19 cellular contexts compared by ENCODE assay signal in the genomic region with DNA sequence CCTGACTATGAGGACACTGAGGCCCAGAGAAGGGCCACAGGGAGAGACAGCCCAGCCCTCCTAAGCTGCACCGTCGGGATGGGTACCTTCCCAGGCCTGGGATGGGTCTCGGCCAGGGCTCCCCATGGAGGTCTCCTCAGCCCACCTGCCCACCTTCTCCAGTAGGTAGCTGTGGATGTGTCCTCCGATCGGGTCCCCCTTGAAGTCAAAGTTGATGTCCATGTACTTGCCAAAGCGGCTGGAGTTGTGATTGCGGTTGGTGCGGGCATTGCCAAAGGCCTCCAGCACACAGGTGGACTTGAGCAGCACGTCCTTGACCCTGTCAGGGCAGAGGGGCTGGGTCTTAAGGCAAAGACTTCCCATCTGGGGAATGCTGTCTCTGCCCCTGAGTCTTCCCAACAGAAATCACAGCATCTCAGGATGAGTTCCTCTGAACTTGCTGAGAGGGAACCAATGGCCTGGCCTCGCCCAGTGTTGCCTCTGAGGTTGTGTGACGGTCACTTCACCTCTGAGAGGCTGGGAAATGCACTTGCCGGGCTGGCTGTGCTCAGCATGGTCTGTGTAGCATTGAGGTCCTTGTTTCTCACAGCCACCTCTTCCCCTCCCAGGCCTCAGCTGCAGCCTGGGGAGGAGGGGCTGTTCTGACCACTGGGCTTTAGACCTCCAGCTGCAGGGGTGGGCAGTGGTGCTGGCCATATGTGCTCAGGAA. TPM values are rescaled to one million over a fixed set of nuclear protein-coding genes. Genes with fewer than 3 reads are reported as not detected.
DNase-seq lines count a peak whose midpoint lies in the region; ATAC-seq and TF ChIP-seq lines count a peak whose summit lies in the region.
"Had no signal": no experiment of that assay in that cellular context is flagged by ENCODE, and none has a peak within 500 bp of the region (broad histone marks: within the 10 kb centered on the region; RNA-seq: fewer than 3 reads in every experiment).

No MANE protein-coding gene starts in this region.

- TF ChIP-seq CTCF in CD14-positive monocyte (IDR thresholded peaks at IDR 0.05) (no peak), osteocyte (IDR thresholded peaks at IDR 0.05) (no peak)
- TF ChIP-seq CTCF in activated CD8-positive, alpha-beta T cell treated with anti-CD3 and anti-CD28 coated beads for 36 hours (IDR thresholded peaks at IDR 0.05): no peak

- intact Hi-C loops in CD14-positive monocyte (cut with micrococcal nuclease): loop anchor here (5.0 to 10.0 kb wide), 3 partner anchors 49 to 159 kb away; partner anchors contain the start of gene TBRG4 (in 1 of the 2)
- intact Hi-C loops in activated CD8-positive, alpha-beta T cell treated with anti-CD3 and anti-CD28 coated beads for 36 hours (cut with micrococcal nuclease): no loop called here
- intact Hi-C loops in naive thymus-derived CD4-positive, alpha-beta T cell (cut with micrococcal nuclease): loop anchor here in 1 of 2 donors (5.0 kb wide), 6 partner anchors 128 to 893 kb away; partner anchors contain the start of genes H2AZ2, POLM, PPIA and TMED4

- ATAC-seq in activated CD8-positive, alpha-beta T cell treated with anti-CD3 and anti-CD28 coated beads for 36 hours: no peak
- no peak for ATAC-seq in naive thymus-derived CD4-positive, alpha-beta T cell
- no peak for ATAC-seq in GM18870 (IDR thresholded peaks at IDR 0.05; ENCODE audit: unreplicated experiment)
- ATAC-seq: Panc1 had no signal

- peaks cover 62 to 72% of the 10 kb centered on the region in 2 donors for H3K36me3 Mint-ChIP-seq in CD14-positive monocyte
- H3K36me3 Mint-ChIP-seq in CD8-positive, alpha-beta memory T cell: peaks cover 0 to 75% (median 0%) of the 10 kb centered on the region in 3 donors
- peaks cover 85% of the 10 kb centered on the region for H3K36me3 Mint-ChIP-seq in activated CD8-positive, alpha-beta T cell treated with anti-CD3 and anti-CD28 coated beads for 36 hours (ENCODE audit: low read depth)
- H3K36me3 Mint-ChIP-seq in naive thymus-derived CD4-positive, alpha-beta T cell: peaks cover 0 to 46% (median 4%) of the 10 kb centered on the region in 5 donors
- H3K36me3 Mint-ChIP-seq in osteocyte (ENCODE audit: unreplicated experiment): no peaks in the 10 kb centered on the region
- H3K36me3 Mint-ChIP-seq: brain had no signal

- no peaks in the 10 kb centered on the region for H3K9me3 ChIP-seq in CD8-positive, alpha-beta memory T cell (ENCODE audit: low read length)
- H3K9me3 ChIP-seq in naive thymus-derived CD4-positive, alpha-beta T cell (ENCODE audit: control insufficient read depth in 2 of 3, low read length in 3 of 3): no peaks in the 10 kb centered on the region

- no peak overlapping the region for H3K4me3 Mint-ChIP-seq in CD14-positive monocyte
- H3K4me3 Mint-ChIP-seq in CD8-positive, alpha-beta memory T cell: peak overlapping the region in 4 of 7 donors; percentile 19 to 59 (median 26)
- peak overlapping the region; percentile 100 for H3K4me3 Mint-ChIP-seq in activated CD8-positive, alpha-beta T cell treated with anti-CD3 and anti-CD28 coated beads for 36 hours
- peak overlapping the region in 3 of 10 donors; percentile 20 to 100 (median 97) for H3K4me3 Mint-ChIP-seq in naive thymus-derived CD4-positive, alpha-beta T cell
- H3K4me3 Mint-ChIP-seq in osteocyte (ENCODE audit: unreplicated experiment): no peak overlapping the region
- H3K4me3 Mint-ChIP-seq: brain had no signal

- H3K27ac Mint-ChIP-seq in CD14-positive monocyte: peak overlapping the region; percentile 80 to 100 (median 99)
- peak overlapping the region; percentile 33 to 96 (median 87) for H3K27ac Mint-ChIP-seq in CD8-positive, alpha-beta memory T cell
- peak overlapping the region; percentile 100 for H3K27ac Mint-ChIP-seq in activated CD8-positive, alpha-beta T cell treated with anti-CD3 and anti-CD28 coated beads for 36 hours
- H3K27ac Mint-ChIP-seq in naive thymus-derived CD4-positive, alpha-beta T cell: peak overlapping the region in 7 of 9 donors; percentile 18 to 96 (median 61)
- no peak overlapping the region for H3K27ac Mint-ChIP-seq in osteocyte (ENCODE audit: unreplicated experiment)
- H3K27ac Mint-ChIP-seq: progenitor cell of endocrine pancreas had no signal

- H3K4me3 ChIP-seq in CD8-positive, alpha-beta memory T cell (ENCODE audit: low read length): no peak overlapping the region
- no peak overlapping the region for H3K4me3 ChIP-seq in naive thymus-derived CD4-positive, alpha-beta T cell (ENCODE audit: low read length)
- H3K4me3 ChIP-seq: coronary artery, SK-N-MC, skin epidermis had no signal

- peaks cover 0 to 6% (median 0%) of the 10 kb centered on the region in 3 donors for H3K27me3 Mint-ChIP-seq in CD14-positive monocyte (ENCODE audit: low read depth in 3 of 3)
- no peaks in the 10 kb centered on the region for H3K27me3 Mint-ChIP-seq in CD8-positive, alpha-beta memory T cell
- H3K27me3 Mint-ChIP-seq in activated CD8-positive, alpha-beta T cell treated with anti-CD3 and anti-CD28 coated beads for 36 hours: no peaks in the 10 kb centered on the region
- no peaks in the 10 kb centered on the region for H3K27me3 Mint-ChIP-seq in naive thymus-derived CD4-positive, alpha-beta T cell
- no peaks in the 10 kb centered on the region for H3K27me3 Mint-ChIP-seq in osteocyte (ENCODE audit: unreplicated experiment)
- H3K27me3 Mint-ChIP-seq: brain, progenitor cell of endocrine pancreas had no signal

- H3K4me1 ChIP-seq in CD8-positive, alpha-beta memory T cell (ENCODE audit: insufficient read depth, low read length): peaks cover 68% of the 10 kb centered on the region
- peaks cover 42 to 58% of the 10 kb centered on the region in 2 donors for H3K4me1 ChIP-seq in naive thymus-derived CD4-positive, alpha-beta T cell (ENCODE audit: control insufficient read depth in 2 of 2, insufficient read depth in 2 of 2, low read length in 2 of 2)

- no peaks in the 10 kb centered on the region for H3K27me3 ChIP-seq in CD8-positive, alpha-beta memory T cell (ENCODE audit: insufficient read depth, low read length, poor library complexity, severe bottlenecking)
- no peaks in the 10 kb centered on the region for H3K27me3 ChIP-seq in naive thymus-derived CD4-positive, alpha-beta T cell (ENCODE audit: control insufficient read depth in 2 of 2, insufficient read depth in 2 of 2, low read length in 2 of 2)

- H3K4me1 Mint-ChIP-seq in CD14-positive monocyte (peaks cover 41% of the 10 kb centered on the region), osteocyte (ENCODE audit: unreplicated experiment) (peaks cover 27% of the 10 kb centered on the region)
- H3K4me1 Mint-ChIP-seq in CD8-positive, alpha-beta memory T cell: peaks cover 42 to 81% (median 45%) of the 10 kb centered on the region in 3 donors
- H3K4me1 Mint-ChIP-seq in activated CD8-positive, alpha-beta T cell treated with anti-CD3 and anti-CD28 coated beads for 36 hours (ENCODE audit: low read depth): peaks cover 44% of the 10 kb centered on the region
- H3K4me1 Mint-ChIP-seq in naive thymus-derived CD4-positive, alpha-beta T cell: peaks cover 43 to 76% (median 51%) of the 10 kb centered on the region in 7 donors

- POLR2A ChIA-PET in CD8-positive, alpha-beta memory T cell (lab: Charles Lee): interaction anchor here (0.7 to 1.9 kb wide), 4 partner anchors 26 to 91 kb away, joined by 3 to 5 read pairs (median 3); partner anchors contain the start of gene PURB
- POLR2A ChIA-PET in activated CD8-positive, alpha-beta T cell treated with anti-CD3 and anti-CD28 coated beads for 36 hours (lab: Charles Lee): interaction anchor here (1.1 to 16.8 kb wide), 6 partner anchors 10 to 160 kb away, joined by 3 to 328 read pairs (median 68); partner anchors contain the start of gene CCM2
- POLR2A ChIA-PET in naive thymus-derived CD4-positive, alpha-beta T cell (lab: Charles Lee): interaction anchor here (0.7 to 19.9 kb wide), 7 partner anchors 9 to 162 kb away, joined by 4 to 309 read pairs (median 10); partner anchors contain the start of gene CCM2

- no peaks in the 10 kb centered on the region for H3K9me3 Mint-ChIP-seq in CD14-positive monocyte
- no peaks in the 10 kb centered on the region for H3K9me3 Mint-ChIP-seq in CD8-positive, alpha-beta memory T cell
- no peaks in the 10 kb centered on the region for H3K9me3 Mint-ChIP-seq in activated CD8-positive, alpha-beta T cell treated with anti-CD3 and anti-CD28 coated beads for 36 hours
- H3K9me3 Mint-ChIP-seq in naive thymus-derived CD4-positive, alpha-beta T cell: no peaks in the 10 kb centered on the region
- no peaks in the 10 kb centered on the region for H3K9me3 Mint-ChIP-seq in osteocyte (ENCODE audit: unreplicated experiment)
- H3K9me3 Mint-ChIP-seq: brain had no signal

- H3K27ac ChIP-seq in CD8-positive, alpha-beta memory T cell (ENCODE audit: low read depth, low read length): no peak overlapping the region
- H3K27ac ChIP-seq in naive thymus-derived CD4-positive, alpha-beta T cell (ENCODE audit: low read depth, low read length): peak overlapping the region; percentile 83
- H3K27ac ChIP-seq: C4-2B, coronary artery, epithelial cell of prostate, SK-N-MC had no signal

- DNase-seq in CD14-positive monocyte (ENCODE audit: low spot score) (no peak), osteocyte (ENCODE audit: extremely low spot score, unreplicated experiment) (no peak)
- no peak for DNase-seq in CD8-positive, alpha-beta memory T cell
- no peak for DNase-seq in activated CD8-positive, alpha-beta T cell treated with anti-CD3 and anti-CD28 coated beads for 36 hours
- no peak for DNase-seq in naive thymus-derived CD4-positive, alpha-beta T cell
- no peak for DNase-seq in stimulated activated naive CD4-positive, alpha-beta T cell (lab: John Stamatoyannopoulos, UW)
- DNase-seq: activated naive CD4-positive, alpha-beta T cell treated with Interleukin-2 at 50 U/mL for 16 hours; HCEC 1CT; trophoblast cell had no signal

- CTCF ChIA-PET in CD8-positive, alpha-beta memory T cell (lab: Charles Lee): interaction anchor here (1.2 to 8.3 kb wide), 6 partner anchors 11 to 160 kb away, joined by 3 to 117 read pairs (median 36); partner anchors contain the start of gene CCM2
- CTCF ChIA-PET in activated CD8-positive, alpha-beta T cell treated with anti-CD3 and anti-CD28 coated beads for 36 hours (lab: Charles Lee): interaction anchor here (1.1 to 5.1 kb wide), 3 partner anchors 11 to 160 kb away, joined by 4 to 87 read pairs (median 15); no protein-coding TSS in a partner anchor
- CTCF ChIA-PET in naive thymus-derived CD4-positive, alpha-beta T cell (lab: Charles Lee): interaction anchor here (1.2 to 6.4 kb wide), 6 partner anchors 26 to 161 kb away, joined by 5 to 139 read pairs (median 17); no protein-coding TSS in a partner anchor

- H3K36me3 ChIP-seq in CD8-positive, alpha-beta memory T cell (ENCODE audit: insufficient read depth, low read length): peaks cover 43% of the 10 kb centered on the region
- H3K36me3 ChIP-seq in naive thymus-derived CD4-positive, alpha-beta T cell (ENCODE audit: control insufficient read depth in 2 of 3, insufficient read depth in 3 of 3, low read length in 3 of 3): peaks cover 11 to 60% (median 30%) of the 10 kb centered on the region in 3 experiments

RNA-seq across cellular contexts. Expression of gene MYO1G, which starts 3.3 kb away (rescaled TPM):
- 100 to 1,000 TPM; 119 to 135 TPM for polyA plus RNA-seq in CD14-positive monocyte
- 100 to 1,000 TPM; 363 to 374 TPM for total RNA-seq in CD8-positive, alpha-beta memory T cell
- 182 TPM for polyA plus RNA-seq in CD8-positive, alpha-beta memory T cell
- total RNA-seq in activated CD8-positive, alpha-beta T cell treated with anti-CD3 and anti-CD28 coated beads for 36 hours: 100 to 1,000 TPM; 399 to 403 TPM
- 100 to 1,000 TPM in 3 of 5 experiments, 10 to 100 TPM in 2; 29.2 to 385 (median 107) TPM for total RNA-seq in naive thymus-derived CD4-positive, alpha-beta T cell
- polyA plus RNA-seq in naive thymus-derived CD4-positive, alpha-beta T cell: 10 to 100 TPM; 51.1 to 76.0 TPM
- 0.05 TPM in 1 of 2 replicates, not detected in the other for total RNA-seq in osteocyte
- total RNA-seq: LHCN-M2 had no signal

RNA-seq across cellular contexts. Expression of gene CCM2, which starts 24.5 kb away (rescaled TPM):
- 10 to 100 TPM; 38.5 to 51.4 TPM for polyA plus RNA-seq in CD14-positive monocyte
- total RNA-seq in CD8-positive, alpha-beta memory T cell: 10 to 100 TPM; 70.6 to 74.8 TPM
- 81.1 TPM for polyA plus RNA-seq in CD8-positive, alpha-beta memory T cell
- 10 to 100 TPM; 72.3 to 77.5 TPM for total RNA-seq in activated CD8-positive, alpha-beta T cell treated with anti-CD3 and anti-CD28 coated beads for 36 hours
- 100 to 1,000 TPM in 3 of 5 experiments, 10 to 100 TPM in 2; 80.4 to 200 (median 119) TPM for total RNA-seq in naive thymus-derived CD4-positive, alpha-beta T cell
- polyA plus RNA-seq in naive thymus-derived CD4-positive, alpha-beta T cell: 100 to 1,000 TPM in 1 of 2 donors, 10 to 100 TPM in 1; 75.9 to 123 TPM
- 41.4 and 42.3 TPM in 2 replicates for total RNA-seq in osteocyte

Comparison
In these comparisons a context has a peak if more than half of its experiments do, and no peak if none do; other contexts are left out.
1. H3K4me3 Mint-ChIP-seq: peak in CD8-positive, alpha-beta memory T cell (4 of 7) and activated CD8-positive, alpha-beta T cell treated with anti-CD3 and anti-CD28 coated beads for 36 hours (single experiment); none in CD14-positive monocyte (0 of 2) and osteocyte (single experiment).
2. RNA of gene MYO1G, which starts 3.3 kb away (total RNA-seq): 399 to 403 TPM in activated CD8-positive, alpha-beta T cell treated with anti-CD3 and anti-CD28 coated beads for 36 hours, 363 to 374 TPM in CD8-positive, alpha-beta memory T cell and 29.2 to 385 TPM in naive thymus-derived CD4-positive, alpha-beta T cell; 0.05 TPM in osteocyte; every median in the first group is over 10 times any median in the second.